Comparison of ENCODE assay signal across 8 cellular contexts in genomic region chr6:12958052-12958706, GRCh38.
DNase-seq lines count a peak whose midpoint lies in the region; ATAC-seq and TF ChIP-seq lines count a peak whose summit lies in the region.

No MANE protein-coding gene starts in this region.

- H3K4me1 ChIP-seq in mucosa of stomach (ENCODE audit: control insufficient read depth, insufficient read depth, low read length): no peaks in the 10 kb centered on the region

- no peaks in the 10 kb centered on the region for H3K9me3 ChIP-seq in mucosa of stomach (ENCODE audit: control insufficient read depth, low read length)

- H3K27me3 Mint-ChIP-seq in stimulated activated naive CD8-positive, alpha-beta T cell treated with anti-CD3 and anti-CD28 coated beads, Interleukin-15, Interleukin-2, amounts not matched to agents 100 ng/mL and 50 ng/mL, for 24 hours: peaks cover 40% of the 10 kb centered on the region

- ATAC-seq in stimulated activated naive CD8-positive, alpha-beta T cell treated with anti-CD3 and anti-CD28 coated beads, Interleukin-15, Interleukin-2, amounts not matched to agents 100 U/mL and 50 U/mL, for 24 hours: no peak
- ATAC-seq in GM18511 (IDR thresholded peaks at IDR 0.05; ENCODE audit: unreplicated experiment): no peak

- TF ChIP-seq CTCF in GM13976 (IDR thresholded peaks at IDR 0.05; ENCODE audit: borderline replicate concordance, control extremely low read depth, extremely low read depth, insufficient read depth, missing control alignments): no peak

- H3K4me3 ChIP-seq in mucosa of stomach (ENCODE audit: low read length): peak overlapping the region; percentile 83

- no peaks in the 10 kb centered on the region for H3K9me3 Mint-ChIP-seq in stimulated activated naive CD8-positive, alpha-beta T cell treated with anti-CD3 and anti-CD28 coated beads, Interleukin-15, Interleukin-2, amounts not matched to agents 100 ng/mL and 50 ng/mL, for 24 hours

- H3K27ac Mint-ChIP-seq in stimulated activated naive CD8-positive, alpha-beta T cell treated with anti-CD3 and anti-CD28 coated beads, Interleukin-15, Interleukin-2, amounts not matched to agents 100 ng/mL and 50 ng/mL, for 24 hours: no peak overlapping the region

- no peak for DNase-seq in stimulated activated naive CD8-positive, alpha-beta T cell treated with anti-CD3 and anti-CD28 coated beads, Interleukin-15, Interleukin-2, amounts not matched to agents 100 U/mL and 50 U/mL, for 24 hours
- DNase-seq in dermis blood vessel endothelial cell: peak; percentile 54
- DNase-seq in NCI-H2107 treated with DMSO at 0.1 percent for 48 hours (lab: John Stamatoyannopoulos, UW; ENCODE audit: unreplicated experiment): no peak
- no peak for DNase-seq in NCI-H1417 (lab: John Stamatoyannopoulos, UW)
- DNase-seq in GM13976 (ENCODE audit: low spot score): no peak

- in situ Hi-C loops in GM13976 (cut with MboI; ENCODE audit: low sequenced_read_pairs, unreplicated experiment): no loop called here

- peak overlapping the region; percentile 84 for H3K4me3 Mint-ChIP-seq in stimulated activated naive CD8-positive, alpha-beta T cell treated with anti-CD3 and anti-CD28 coated beads, Interleukin-15, Interleukin-2, amounts not matched to agents 100 ng/mL and 50 ng/mL, for 24 hours

- H3K4me1 Mint-ChIP-seq in stimulated activated naive CD8-positive, alpha-beta T cell treated with anti-CD3 and anti-CD28 coated beads, Interleukin-15, Interleukin-2, amounts not matched to agents 100 ng/mL and 50 ng/mL, for 24 hours (ENCODE audit: low read depth): peaks cover 28% of the 10 kb centered on the region

- peaks cover 6% of the 10 kb centered on the region for H3K27me3 ChIP-seq in mucosa of stomach (ENCODE audit: control insufficient read depth, insufficient read depth, low read length)

- no peaks in the 10 kb centered on the region for H3K36me3 ChIP-seq in mucosa of stomach (ENCODE audit: control insufficient read depth, insufficient read depth, low read length)

- peak overlapping the region; percentile 75 for H3K9ac ChIP-seq in mucosa of stomach (ENCODE audit: low read length)

- no peaks in the 10 kb centered on the region for H3K36me3 Mint-ChIP-seq in stimulated activated naive CD8-positive, alpha-beta T cell treated with anti-CD3 and anti-CD28 coated beads, Interleukin-15, Interleukin-2, amounts not matched to agents 100 ng/mL and 50 ng/mL, for 24 hours (ENCODE audit: low read depth)
